In the genomic region with DNA sequence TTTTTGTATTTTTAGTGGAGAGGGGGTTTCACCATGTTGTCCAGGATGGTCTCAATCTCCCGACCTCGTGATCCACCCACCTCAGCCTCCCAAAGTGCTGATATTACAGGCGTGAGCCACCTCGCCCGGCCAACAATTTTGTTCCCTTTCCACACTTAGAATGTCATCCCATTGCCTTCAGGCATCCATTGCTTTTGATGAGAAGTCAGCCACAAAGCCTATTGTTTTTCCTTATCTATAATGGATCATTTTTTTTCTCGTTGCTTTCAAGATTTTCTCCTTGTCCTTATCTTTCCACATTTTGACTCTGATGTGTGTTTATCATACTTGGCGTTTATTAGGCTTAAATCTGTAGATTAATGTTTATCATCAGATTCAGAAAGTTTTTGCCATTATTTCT, we compare ENCODE assay signal across 34 cellular contexts.
"Had no signal": no experiment of that assay in that cellular context is flagged by ENCODE, and none has a peak within 500 bp of the region (broad histone marks: within the 10 kb centered on the region; RNA-seq: fewer than 3 reads in every experiment).

No MANE protein-coding gene starts in this region.

- H3K4me3 Mint-ChIP-seq: activated CD4-positive, alpha-beta T cell treated with anti-CD3 and anti-CD28 coated beads, Interleukin-2, amount 10 ng/mL, durations not matched to agents 24 days and 14 days; activated CD8-positive, alpha-beta T cell treated with anti-CD3 and anti-CD28 coated beads for 36 hours; activated naive CD4-positive, alpha-beta T cell treated with anti-CD3 and anti-CD28 coated beads, Interleukin-2, amount 50 U/mL, for 24 hours; activated naive CD8-positive, alpha-beta T cell treated with anti-CD3 and anti-CD28 coated beads, Interleukin-2, amount 10 ng/mL, durations not matched to agents 7 days and 5 days; T-cell had no signal

- H3K27me3 ChIP-seq: ascending aorta, body of pancreas, breast epithelium had no signal

- H3K27ac Mint-ChIP-seq: activated CD4-positive, alpha-beta T cell treated with anti-CD3 and anti-CD28 coated beads, Interleukin-2, amount 10 ng/mL, durations not matched to agents 24 days and 14 days; activated CD8-positive, alpha-beta T cell treated with anti-CD3 and anti-CD28 coated beads for 36 hours; activated naive CD4-positive, alpha-beta T cell treated with anti-CD3 and anti-CD28 coated beads, Interleukin-2, amount 50 U/mL, for 24 hours; activated naive CD8-positive, alpha-beta T cell treated with anti-CD3 and anti-CD28 coated beads, Interleukin-2, amount 10 ng/mL, durations not matched to agents 7 days and 5 days; activated T-helper 2 cell treated with anti-CD3 and anti-CD28 coated beads, Interferon-gamma antibody, Interleukin-2, Interleukin-4, amounts not matched to agents 10 μg/mL and 5 μg/mL and 100 μg/mL, durations not matched to agents 14 hours and 24 hours and 36 hours; T-cell had no signal

- H3K27ac ChIP-seq: ascending aorta, body of pancreas, breast epithelium, RWPE1, WERI-Rb-1 had no signal

- H3K4me1 Mint-ChIP-seq: activated CD4-positive, alpha-beta T cell treated with anti-CD3 and anti-CD28 coated beads, Interleukin-2, amount 10 ng/mL, durations not matched to agents 24 days and 14 days; activated naive CD4-positive, alpha-beta T cell treated with anti-CD3 and anti-CD28 coated beads, Interleukin-2, amount 50 U/mL, for 24 hours; activated naive CD8-positive, alpha-beta T cell treated with anti-CD3 and anti-CD28 coated beads, Interleukin-2, amount 10 ng/mL, durations not matched to agents 7 days and 5 days; T-cell had no signal

- DNase-seq: activated CD4-positive, alpha-beta T cell treated with anti-CD3 and anti-CD28 coated beads, Interleukin-2, amount 10 ng/mL, durations not matched to agents 24 days and 14 days; activated CD4-positive, alpha-beta T cell treated with anti-CD3 and anti-CD28 coated beads, Interleukin-2, amount 50 U/mL, for 4 hours; activated CD8-positive, alpha-beta T cell treated with anti-CD3 and anti-CD28 coated beads for 36 hours; activated gamma-delta T cell; activated naive CD4-positive, alpha-beta T cell treated with Interleukin-2 at 50 U/mL for 16 hours; activated naive CD8-positive, alpha-beta T cell treated with anti-CD3 and anti-CD28 coated beads, Interleukin-2, amount 10 ng/mL, durations not matched to agents 7 days and 5 days; activated T-cell treated with anti-CD3 and anti-CD28 coated beads, Interleukin-2, amount 50 U/mL, for 1 hour; amygdala; body of pancreas; NCI-H1092 treated with DMSO at 0.1 percent for 48 hours; NCI-H1417; NCI-H146; NCI-H187; NCI-H2029 treated with DMSO at 0.1 percent for 48 hours; NCI-H2107; NCI-H2171; NCI-H510A; NCI-H526; NCI-H748 treated with DMSO at 0.1 percent for 48 hours; NK-92 treated with Interleukin-12 subunit alpha and Interleukin-12 subunit beta, amount 100 ng/mL, for 24 hours; PC-9; SIG-M5; T-cell; T-helper 2 cell; T-helper 9 cell; WERI-Rb-1 had no signal

- H3K4me2 ChIP-seq: PC-9 had no signal

- FAIRE-seq: RCC 7860 had no signal

- ATAC-seq: activated CD8-positive, alpha-beta T cell treated with anti-CD3 and anti-CD28 coated beads for 36 hours; body of pancreas; Right ventricle myocardium inferior; SK-N-SH treated with all-trans-retinoic acid at 6 μM for 48 hours; T-cell had no signal

- H3K4me3 ChIP-seq: ascending aorta, body of pancreas, breast epithelium, PC-9 had no signal

- H3K9me3 ChIP-seq: ascending aorta, body of pancreas, breast epithelium had no signal

- H2AFZ ChIP-seq: PC-9 had no signal

- H3K4me1 ChIP-seq: ascending aorta, breast epithelium had no signal

- H3K36me3 Mint-ChIP-seq: activated naive CD4-positive, alpha-beta T cell treated with anti-CD3 and anti-CD28 coated beads, Interleukin-2, amount 50 U/mL, for 24 hours; activated naive CD8-positive, alpha-beta T cell treated with anti-CD3 and anti-CD28 coated beads, Interleukin-2, amount 10 ng/mL, durations not matched to agents 7 days and 5 days; T-cell had no signal

- H3K27me3 Mint-ChIP-seq: activated CD8-positive, alpha-beta T cell treated with anti-CD3 and anti-CD28 coated beads for 36 hours had no signal

- H3K36me3 ChIP-seq: ascending aorta, breast epithelium had no signal

- H3K9me3 Mint-ChIP-seq: activated CD4-positive, alpha-beta T cell treated with anti-CD3 and anti-CD28 coated beads, Interleukin-2, amount 10 ng/mL, durations not matched to agents 24 days and 14 days; activated CD8-positive, alpha-beta T cell treated with anti-CD3 and anti-CD28 coated beads for 36 hours; activated naive CD4-positive, alpha-beta T cell treated with anti-CD3 and anti-CD28 coated beads, Interleukin-2, amount 50 U/mL, for 24 hours; activated naive CD8-positive, alpha-beta T cell treated with anti-CD3 and anti-CD28 coated beads, Interleukin-2, amount 10 ng/mL, durations not matched to agents 7 days and 5 days; activated T-helper 2 cell treated with anti-CD3 and anti-CD28 coated beads, Interferon-gamma antibody, Interleukin-2, Interleukin-4, amounts not matched to agents 10 μg/mL and 5 μg/mL and 100 μg/mL, durations not matched to agents 14 hours and 24 hours and 36 hours; T-cell had no signal
